In the genomic region with DNA sequence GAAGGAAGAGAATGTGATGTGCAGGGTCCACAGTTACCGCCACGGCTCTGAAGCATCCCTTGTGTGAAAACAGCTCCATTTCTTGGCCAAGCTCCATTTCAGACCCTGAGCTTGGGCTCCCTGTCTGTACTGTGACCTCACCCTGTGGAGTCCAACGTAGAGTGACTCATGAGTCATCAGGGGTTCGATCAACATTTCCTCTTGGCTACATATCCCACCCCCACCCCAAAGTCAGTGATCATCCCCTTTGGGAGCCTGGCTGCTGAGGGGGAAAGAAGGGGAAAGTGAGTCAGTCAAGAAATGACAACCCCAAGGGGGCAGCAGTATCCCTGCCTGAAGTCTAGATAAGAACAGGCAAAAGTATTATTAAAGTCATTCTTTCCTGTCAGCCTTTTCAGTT, we compare ENCODE assay signal across 9 cellular contexts.
DNase-seq lines count a peak whose midpoint lies in the region; ATAC-seq and TF ChIP-seq lines count a peak whose summit lies in the region.
"Had no signal": no experiment of that assay in that cellular context is flagged by ENCODE, and none has a peak within 500 bp of the region (broad histone marks: within the 10 kb centered on the region; RNA-seq: fewer than 3 reads in every experiment).

No MANE protein-coding gene starts in this region.

- no peak overlapping the region for H3K4me3 ChIP-seq in CD8-positive, alpha-beta memory T cell (ENCODE audit: low read length)
- no peak overlapping the region for H3K4me3 ChIP-seq in OCI-LY7 (ENCODE audit: low read depth, low read length, poor library complexity, severe bottlenecking)

- peaks cover 0 to 7% of the 10 kb centered on the region in 2 donors for H3K27me3 Mint-ChIP-seq in CD8-positive, alpha-beta memory T cell
- H3K27me3 Mint-ChIP-seq in activated naive CD8-positive, alpha-beta T cell treated with anti-CD3 and anti-CD28 coated beads, Interleukin-2, amount 10 ng/mL, durations not matched to agents 7 days and 5 days, result no peaks in the 10 kb centered on the region
- H3K27me3 Mint-ChIP-seq in osteocyte (ENCODE audit: unreplicated experiment), result peaks cover 32% of the 10 kb centered on the region

- no peaks in the 10 kb centered on the region for H3K9me3 ChIP-seq in CD8-positive, alpha-beta memory T cell (ENCODE audit: low read length)
- no peaks in the 10 kb centered on the region for H3K9me3 ChIP-seq in OCI-LY7 (ENCODE audit: low read length)

- CTCF ChIA-PET in CD8-positive, alpha-beta memory T cell (lab: Charles Lee), result interaction anchor here (0.8 to 5.2 kb wide), 5 partner anchors 10 to 181 kb away, joined by 3 to 21 read pairs (median 4); partner anchors contain the start of gene REL
- CTCF ChIA-PET in OCI-LY7 (lab: Charles Lee; ENCODE audit: unreplicated experiment), result interaction anchor here (0.6 to 1.5 kb wide), 9 partner anchors 11 to 181 kb away, joined by 3 to 8 read pairs (median 5); partner anchors contain the start of gene REL

- BruUV-seq in OCI-LY7 (replicated peaks; lab: Mats Ljungman, UMichigan), result no TSS peak

- no peaks in the 10 kb centered on the region for H3K79me2 ChIP-seq in OCI-LY7 (ENCODE audit: insufficient read depth, low read depth, low read length)

- peaks cover 31% of the 10 kb centered on the region for H3K4me1 ChIP-seq in CD8-positive, alpha-beta memory T cell (ENCODE audit: insufficient read depth, low read length)
- H3K4me1 ChIP-seq in OCI-LY7 (ENCODE audit: insufficient read depth, low read length, poor library complexity, severe bottlenecking), result peaks cover 50% of the 10 kb centered on the region

- no peaks in the 10 kb centered on the region for H3K36me3 Mint-ChIP-seq in CD8-positive, alpha-beta memory T cell
- peaks cover 11% of the 10 kb centered on the region for H3K36me3 Mint-ChIP-seq in activated naive CD8-positive, alpha-beta T cell treated with anti-CD3 and anti-CD28 coated beads, Interleukin-2, amount 10 ng/mL, durations not matched to agents 7 days and 5 days
- no peaks in the 10 kb centered on the region for H3K36me3 Mint-ChIP-seq in osteocyte (ENCODE audit: unreplicated experiment)

- POLR2A ChIA-PET in CD8-positive, alpha-beta memory T cell (lab: Charles Lee), result interaction anchor here (1.0 kb wide), 2 partner anchors 50 to 94 kb away, joined by 3 read pairs; no protein-coding TSS in a partner anchor
- POLR2A ChIA-PET in OCI-LY7 (lab: Charles Lee), result interaction anchor here (0.6 to 3.0 kb wide), 12 partner anchors 8 to 179 kb away, joined by 3 to 14 read pairs (median 4); partner anchors contain the start of gene REL
- POLR2A ChIA-PET in activated naive CD8-positive, alpha-beta T cell treated with anti-CD3 and anti-CD28 coated beads, Interleukin-2, amount 10 ng/mL, durations not matched to agents 7 days and 5 days (lab: Charles Lee), result interaction anchor here (1.7 to 2.7 kb wide), 3 partner anchors 11 to 64 kb away, joined by 5 to 34 read pairs (median 7); partner anchors contain the start of gene REL

- intact Hi-C loops in OCI-LY7 (cut with micrococcal nuclease; ENCODE audit: unreplicated experiment), result no loop called here

- peak overlapping the region; percentile 15; the same call in 1 of the 2 replicates for H2AFZ ChIP-seq in OCI-LY7 (ENCODE audit: low read length)

- H3K4me2 ChIP-seq in OCI-LY7 (ENCODE audit: low read length), result no peak overlapping the region

- H3K4me1 Mint-ChIP-seq in CD8-positive, alpha-beta memory T cell, result peaks cover 45 to 56% (median 49%) of the 10 kb centered on the region in 3 donors
- H3K4me1 Mint-ChIP-seq in activated naive CD8-positive, alpha-beta T cell treated with anti-CD3 and anti-CD28 coated beads, Interleukin-2, amount 10 ng/mL, durations not matched to agents 7 days and 5 days, result peaks cover 43% of the 10 kb centered on the region
- no peaks in the 10 kb centered on the region for H3K4me1 Mint-ChIP-seq in osteocyte (ENCODE audit: unreplicated experiment)

- H3K27ac ChIP-seq in CD8-positive, alpha-beta memory T cell (ENCODE audit: low read depth, low read length), result no peak overlapping the region
- H3K27ac ChIP-seq in OCI-LY7 (ENCODE audit: low read depth, low read length, poor library complexity, severe bottlenecking), result no peak overlapping the region

- TF ChIP-seq CTCF in OCI-LY7 (conservative IDR thresholded peaks at IDR 0.05; ENCODE audit: low read length) (peak; percentile 78), osteocyte (IDR thresholded peaks at IDR 0.05) (peak; percentile 11)

- in situ Hi-C loops in KBM-7 (cut with MboI; ENCODE audit: low pct_unique_long_range_greater_than_20kb, low sequenced_read_pairs), result loop anchor here (25.0 kb wide), 1 partner anchor 169 kb away; no protein-coding TSS in a partner anchor

- peak overlapping the region in 6 of 7 donors; percentile 19 to 66 (median 34) for H3K4me3 Mint-ChIP-seq in CD8-positive, alpha-beta memory T cell
- H3K4me3 Mint-ChIP-seq in activated naive CD8-positive, alpha-beta T cell treated with anti-CD3 and anti-CD28 coated beads, Interleukin-2, amount 10 ng/mL, durations not matched to agents 7 days and 5 days, result no peak overlapping the region
- no peak overlapping the region for H3K4me3 Mint-ChIP-seq in osteocyte (ENCODE audit: unreplicated experiment)

- no peaks in the 10 kb centered on the region for H3K36me3 ChIP-seq in CD8-positive, alpha-beta memory T cell (ENCODE audit: insufficient read depth, low read length)
- no peaks in the 10 kb centered on the region for H3K36me3 ChIP-seq in OCI-LY7 (ENCODE audit: insufficient read depth, low read length)

- no peaks in the 10 kb centered on the region for H3K9me3 Mint-ChIP-seq in CD8-positive, alpha-beta memory T cell
- H3K9me3 Mint-ChIP-seq in activated naive CD8-positive, alpha-beta T cell treated with anti-CD3 and anti-CD28 coated beads, Interleukin-2, amount 10 ng/mL, durations not matched to agents 7 days and 5 days, result no peaks in the 10 kb centered on the region
- no peaks in the 10 kb centered on the region for H3K9me3 Mint-ChIP-seq in osteocyte (ENCODE audit: unreplicated experiment)

- no peaks in the 10 kb centered on the region for H4K20me1 ChIP-seq in OCI-LY7 (ENCODE audit: insufficient read depth, low read length)

- H3K9me2 ChIP-seq in OCI-LY7 (ENCODE audit: insufficient read depth, low read length), result no peaks in the 10 kb centered on the region

- peak in 3 of 5 donors; percentile 6 to 58 (median 8) for DNase-seq in CD8-positive, alpha-beta memory T cell
- DNase-seq in OCI-LY7 (ENCODE audit: low spot score), result peak; percentile 59
- no peak for DNase-seq in activated naive CD8-positive, alpha-beta T cell treated with anti-CD3 and anti-CD28 coated beads, Interleukin-2, amount 10 ng/mL, durations not matched to agents 7 days and 5 days
- no peak for DNase-seq in osteocyte (ENCODE audit: extremely low spot score, unreplicated experiment)
- DNase-seq in HCEC 1CT, result no peak
- no peak for DNase-seq in KBM-7
- DNase-seq: Right ventricle myocardium superior had no signal

- H3K27ac Mint-ChIP-seq in CD8-positive, alpha-beta memory T cell, result peak overlapping the region; percentile 31 to 100 (median 94)
- H3K27ac Mint-ChIP-seq in activated naive CD8-positive, alpha-beta T cell treated with anti-CD3 and anti-CD28 coated beads, Interleukin-2, amount 10 ng/mL, durations not matched to agents 7 days and 5 days, result peak overlapping the region; percentile 98
- no peak overlapping the region for H3K27ac Mint-ChIP-seq in osteocyte (ENCODE audit: unreplicated experiment)

- no peak for ATAC-seq in activated naive CD8-positive, alpha-beta T cell treated with anti-CD3 and anti-CD28 coated beads, Interleukin-2, amount 10 ng/mL, durations not matched to agents 7 days and 5 days (ENCODE audit: low read depth)
- ATAC-seq in HG02973 (IDR thresholded peaks at IDR 0.05; ENCODE audit: unreplicated experiment) (no peak), HG03045 (IDR thresholded peaks at IDR 0.05; ENCODE audit: unreplicated experiment) (no peak)

- no peaks in the 10 kb centered on the region for H3K27me3 ChIP-seq in CD8-positive, alpha-beta memory T cell (ENCODE audit: insufficient read depth, low read length, poor library complexity, severe bottlenecking)

Comparison
In these comparisons a context has a peak if more than half of its experiments do, and no peak if none do; other contexts are left out.
1. DNase-seq: peak in CD8-positive, alpha-beta memory T cell (3 of 5) and OCI-LY7 (single experiment); none in activated naive CD8-positive, alpha-beta T cell treated with anti-CD3 and anti-CD28 coated beads, Interleukin-2, amount 10 ng/mL, durations not matched to agents 7 days and 5 days (single experiment), osteocyte (single experiment), HCEC 1CT (single experiment) and KBM-7 (single experiment).
2. H3K4me3 Mint-ChIP-seq: peak in CD8-positive, alpha-beta memory T cell (6 of 7); none in activated naive CD8-positive, alpha-beta T cell treated with anti-CD3 and anti-CD28 coated beads, Interleukin-2, amount 10 ng/mL, durations not matched to agents 7 days and 5 days (single experiment) and osteocyte (single experiment).